Comparison of ENCODE assay signal across 26 cellular contexts in genomic region chr5:20949636-20950035, GRCh38.
"Had no signal": no experiment of that assay in that cellular context is flagged by ENCODE, and none has a peak within 500 bp of the region (broad histone marks: within the 10 kb centered on the region; RNA-seq: fewer than 3 reads in every experiment).

No MANE protein-coding gene starts in this region.

- H3K27me3 ChIP-seq: brain microvascular endothelial cell, left lung, right lobe of liver, stomach, suprapubic skin, tibial nerve had no signal

- H3K27ac ChIP-seq: brain microvascular endothelial cell, left lung, right lobe of liver, skin epidermis, stomach, suprapubic skin, tibial nerve had no signal

- H3K9me3 ChIP-seq: left lung, right lobe of liver, suprapubic skin, tibial nerve had no signal

- H3K36me3 ChIP-seq: brain microvascular endothelial cell, left lung, right lobe of liver, stomach, suprapubic skin, tibial nerve had no signal

- H3K4me1 ChIP-seq: left lung, right lobe of liver, stomach, suprapubic skin, tibial nerve had no signal

- H3K4me3 ChIP-seq: left lung, lung, right lobe of liver, skin epidermis, stomach, suprapubic skin, tibial nerve had no signal

- DNase-seq: activated CD4-positive, alpha-beta T cell treated with anti-CD3 and anti-CD28 coated beads for 4 hours; activated CD4-positive, alpha-beta T cell treated with anti-CD3 and anti-CD28 coated beads, Interleukin-2, amount 50 U/mL, for 48 hours; activated CD4-positive, CD25-positive, alpha-beta regulatory T cell; activated CD8-positive, alpha-beta memory T cell treated with anti-CD3 and anti-CD28 coated beads, Interleukin-2, amount 50 U/mL, for 48 hours; activated naive CD4-positive, alpha-beta T cell treated with anti-CD3 and anti-CD28 coated beads for 36 hours; activated naive CD8-positive, alpha-beta T cell treated with anti-CD3 and anti-CD28 coated beads, Interleukin-2, amount 10 ng/mL, durations not matched to agents 7 days and 5 days; activated T-cell treated with anti-CD3 and anti-CD28 coated beads, Interleukin-2, amount 50 U/mL, for 4 hours; brain microvascular endothelial cell; central memory CD4-positive, alpha-beta T cell; effector memory CD4-positive, alpha-beta T cell; foreskin melanocyte; kidney glomerular epithelial cell; left lung; nucleus accumbens; right lobe of liver; stimulated activated CD4-positive, alpha-beta T cell treated with anti-CD3 and anti-CD28 coated beads, Interleukin-2, amount 100 ng/mL, for 24 hours; stomach had no signal

- FAIRE-seq: colon, endothelial cell of umbilical vein, urothelium cell line had no signal

- ATAC-seq: activated T-cell treated with anti-CD3 and anti-CD28 coated beads, Interleukin-2, amount 50 U/mL, for 4 hours; esophagus mucosa; left lung; right lobe of liver; stimulated activated effector memory CD8-positive, alpha-beta T cell treated with anti-CD3 and anti-CD28 coated beads, Interleukin-12 subunit alpha, Interleukin-12 subunit beta, amount 100 ng/mL, for 72 hours had no signal
